Comparison of ENCODE assay signal across 25 cellular contexts in the genomic region with DNA sequence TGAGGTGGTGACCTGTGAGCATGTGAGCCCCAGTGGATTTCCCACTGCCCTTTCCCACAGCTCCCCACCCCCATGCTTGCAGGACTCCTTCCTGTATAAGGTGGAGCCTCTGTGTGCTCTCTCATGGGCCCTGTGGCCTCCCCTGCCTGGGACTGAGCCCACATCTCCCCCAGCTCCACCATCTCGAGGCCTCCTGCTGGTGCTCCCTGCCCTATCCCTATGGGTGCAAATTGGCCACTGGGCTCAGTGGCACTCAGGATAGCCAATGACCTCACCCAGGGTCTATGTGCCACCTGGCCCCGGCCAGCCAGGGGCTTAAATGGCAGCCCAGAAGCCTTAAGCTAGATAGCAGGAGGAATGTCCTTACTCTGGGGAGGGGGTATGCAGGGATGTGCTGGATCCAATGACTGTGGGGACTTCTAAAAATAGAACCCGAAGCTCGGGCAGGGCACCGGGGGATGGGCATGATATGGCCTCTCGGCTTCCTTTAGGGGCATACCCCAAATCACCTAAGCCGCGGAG. TPM values are rescaled to one million over a fixed set of nuclear protein-coding genes. Genes with fewer than 3 reads are reported as not detected.
DNase-seq lines count a peak whose midpoint lies in the region; ATAC-seq, FAIRE-seq and TF ChIP-seq lines count a peak whose summit lies in the region.
"Had no signal": no experiment of that assay in that cellular context is flagged by ENCODE, and none has a peak within 500 bp of the region (broad histone marks: within the 10 kb centered on the region; RNA-seq: fewer than 3 reads in every experiment).

No MANE protein-coding gene starts in this region.

- no peak for TF ChIP-seq CTCF in IMR-90 (conservative IDR thresholded peaks at IDR 0.05; ENCODE audit: low read depth, low read length)
- TF ChIP-seq CTCF in H1 (IDR thresholded peaks at IDR 0.05; ENCODE audit: control extremely low read depth in 1 of 3, insufficient read depth in 1 of 3, low read depth in 1 of 3, low read length in 3 of 3), result no peak

- no peak overlapping the region for H3K18ac ChIP-seq in IMR-90 (ENCODE audit: low read depth, low read length)
- peak overlapping the region; percentile 60; the same call in 1 of the 2 replicates for H3K18ac ChIP-seq in H1 (ENCODE audit: extremely low read depth, low read length)

- no peak for ATAC-seq in IMR-90 (ENCODE audit: low read depth)
- ATAC-seq in activated naive CD4-positive, alpha-beta T cell treated with anti-CD3 and anti-CD28 coated beads, Interleukin-2, amount 50 U/mL, for 72 hours, result no peak

- H3K23me2 ChIP-seq in H1 (ENCODE audit: low read depth, low read length), result no peaks in the 10 kb centered on the region

- FAIRE-seq in H1 (lab: Jason Lieb, UNC), result no peak

- peaks cover 18% of the 10 kb centered on the region for H3K9me1 ChIP-seq in IMR-90 (ENCODE audit: insufficient read depth, low read length)

- no peak overlapping the region for H2AK9ac ChIP-seq in IMR-90 (replicated peaks; ENCODE audit: low read depth, low read length, poor library complexity)

- no peaks in the 10 kb centered on the region for H3K9me3 Mint-ChIP-seq in activated naive CD4-positive, alpha-beta T cell treated with anti-CD3 and anti-CD28 coated beads, Interleukin-2, amount 50 U/mL, for 72 hours
- H3K9me3 Mint-ChIP-seq: activated CD4-positive, alpha-beta T cell treated with anti-CD3 and anti-CD28 coated beads, Interleukin-2, amount 10 ng/mL, durations not matched to agents 7 days and 5 days; CD4-positive, alpha-beta memory T cell; stimulated activated naive CD8-positive, alpha-beta T cell treated with anti-CD3 and anti-CD28 coated beads, Interleukin-15, Interleukin-2, amounts not matched to agents 100 ng/mL and 50 ng/mL, for 24 hours had no signal

- H3K14ac ChIP-seq in IMR-90 (replicated peaks; ENCODE audit: low read depth, low read length) (no peak overlapping the region), H1 (ENCODE audit: insufficient read length) (no peak overlapping the region)

- H4K20me1 ChIP-seq in IMR-90 (ENCODE audit: insufficient read depth, low read length) (no peaks in the 10 kb centered on the region), H1 (replicated peaks in 1 of 2; ENCODE audit: control insufficient read depth in 1 of 2, insufficient read depth in 2 of 2, low read length in 2 of 2) (no peaks in the 10 kb centered on the region)

- no peak overlapping the region; the same call in 2 of the 3 replicates for H2BK15ac ChIP-seq in IMR-90 (ENCODE audit: low read depth, low read length)
- H2BK15ac ChIP-seq in H1 (ENCODE audit: low read length), result 0 out of 2 replicates have a peak overlapping the region, but pooled peaks have one; percentile 61

- no peak overlapping the region for H3K4me2 ChIP-seq in IMR-90 (ENCODE audit: low read depth, low read length)
- H3K4me2 ChIP-seq in H1 (ENCODE audit: insufficient read depth in 1 of 2, low read depth in 2 of 2, low read length in 2 of 2), result no peak overlapping the region

- no peaks in the 10 kb centered on the region for H3K9me3 ChIP-seq in IMR-90 (ENCODE audit: control insufficient read depth, insufficient read depth, low read length)
- no peaks in the 10 kb centered on the region for H3K9me3 ChIP-seq in H1 (ENCODE audit: insufficient read depth in 2 of 2, low read depth in 1 of 2, low read length in 1 of 2)
- H3K9me3 ChIP-seq in muscle layer of colon (ENCODE audit: low read length), result no peaks in the 10 kb centered on the region
- no peaks in the 10 kb centered on the region for H3K9me3 ChIP-seq in stomach smooth muscle (ENCODE audit: control insufficient read depth in 2 of 2, low read length in 2 of 2)

- H2BK5ac ChIP-seq in IMR-90 (ENCODE audit: low read depth, low read length, poor library complexity, severe bottlenecking) (no peak overlapping the region), H1 (ENCODE audit: low read depth, low read length) (no peak overlapping the region)

- H3K36me3 ChIP-seq in IMR-90 (ENCODE audit: control insufficient read depth, insufficient read depth, low read length), result no peaks in the 10 kb centered on the region
- H3K36me3 ChIP-seq in H1 (ENCODE audit: control insufficient read depth in 2 of 4, insufficient read depth in 4 of 4, low read length in 3 of 4), result no peaks in the 10 kb centered on the region
- no peaks in the 10 kb centered on the region for H3K36me3 ChIP-seq in muscle layer of colon (ENCODE audit: insufficient read depth, low read length)
- no peaks in the 10 kb centered on the region for H3K36me3 ChIP-seq in stomach smooth muscle (ENCODE audit: control insufficient read depth in 2 of 2, insufficient read depth in 2 of 2, low read length in 2 of 2)
- H3K36me3 ChIP-seq in H7 (replicated peaks; ENCODE audit: control insufficient read depth, insufficient read depth, low read length), result no peaks in the 10 kb centered on the region

- no peak overlapping the region for H3K9ac ChIP-seq in IMR-90 (ENCODE audit: low read depth, low read length)
- no peak overlapping the region for H3K9ac ChIP-seq in H1 (replicated peaks in 1 of 4; ENCODE audit: extremely low read depth in 1 of 4, low read depth in 3 of 4, low read length in 3 of 4)
- peak overlapping the region; percentile 90 for H3K9ac ChIP-seq in muscle layer of colon (ENCODE audit: low read length)
- peak overlapping the region; percentile 78 to 90 for H3K9ac ChIP-seq in stomach smooth muscle (ENCODE audit: low read length in 2 of 2)

- H4K91ac ChIP-seq in IMR-90 (ENCODE audit: insufficient read depth, low read depth, low read length) (no peak overlapping the region; the same call in 1 of the 2 replicates), H1 (replicated peaks; ENCODE audit: insufficient read length, low read length) (no peak overlapping the region)

- H4K8ac ChIP-seq in IMR-90 (ENCODE audit: low read depth in 2 of 2, low read length in 2 of 2) (no peak overlapping the region), H1 (ENCODE audit: extremely low read depth, insufficient read depth, low read length) (no peak overlapping the region)

- H3K79me2 ChIP-seq in H1 (ENCODE audit: control insufficient read depth in 1 of 2, insufficient read depth in 2 of 2, low read length in 2 of 2), result no peaks in the 10 kb centered on the region

- H4K5ac ChIP-seq in IMR-90 (ENCODE audit: low read depth, low read length) (no peak overlapping the region), H1 (ENCODE audit: insufficient read length, low read depth, low read length) (no peak overlapping the region)

- H3K4me1 ChIP-seq in IMR-90 (ENCODE audit: control insufficient read depth, insufficient read depth, low read length) (peaks cover 42% of the 10 kb centered on the region), H1 (replicated peaks in 1 of 4; ENCODE audit: control insufficient read depth in 3 of 4, insufficient read depth in 4 of 4, low read length in 3 of 4) (peaks cover 3 to 43% (median 27%) of the 10 kb centered on the region in 4 experiments), muscle layer of colon (ENCODE audit: insufficient read depth, low read length) (peaks cover 60% of the 10 kb centered on the region), stomach smooth muscle (ENCODE audit: control insufficient read depth, insufficient read depth, low read length) (peaks cover 80% of the 10 kb centered on the region)

- POLR2A ChIA-PET in IMR-90 (lab: Charles Lee; ENCODE audit: unreplicated experiment) (no interaction called here), H1 (lab: Charles Lee; ENCODE audit: partially characterized antibody) (no interaction called here)

- DNase-seq in IMR-90 (no peak), H1 (ENCODE audit: low read depth in 1 of 2, low spot score in 2 of 2) (no peak), MV-4-11 (lab: John Stamatoyannopoulos, UW) (no peak), ACHN (no peak), H7 (no peak)
- no peak for DNase-seq in activated naive CD4-positive, alpha-beta T cell treated with anti-CD3 and anti-CD28 coated beads, Interleukin-2, amount 50 U/mL, for 72 hours (ENCODE audit: low spot score in 2 of 2)
- DNase-seq: activated CD4-positive, alpha-beta T cell treated with anti-CD3 and anti-CD28 coated beads, Interleukin-2, amount 10 ng/mL, durations not matched to agents 7 days and 5 days; activated CD8-positive, alpha-beta memory T cell treated with anti-CD3 and anti-CD28 coated beads, Interleukin-2, amount 50 U/mL, for 4 hours; activated effector memory CD4-positive, alpha-beta T cell treated with anti-CD3 and anti-CD28 coated beads, Interleukin-2, amount 50 U/mL, for 16 hours; amniotic stem cell; cerebellar nuclear complex; DMS79; hypothalamus; NCI-H1694; NCI-H748 treated with DMSO at 0.1 percent for 48 hours; OCI-M1; SIG-M5; stimulated activated CD4-positive, alpha-beta T cell treated with anti-CD3 and anti-CD28 coated beads, Interleukin-2, amount 100 ng/mL, for 24 hours had no signal

- H3K4me3 ChIP-seq in IMR-90 (ENCODE audit: insufficient read depth, low read depth, low read length) (no peak overlapping the region), H1 (ENCODE audit: extremely low read depth in 1 of 4, insufficient read depth in 2 of 4, low read depth in 3 of 4, low read length in 4 of 4) (no peak overlapping the region), muscle layer of colon (ENCODE audit: low read depth in 1 of 2, low read length in 2 of 2) (peak overlapping the region; percentile 34 to 85), stomach smooth muscle (ENCODE audit: low read length in 2 of 2) (peak overlapping the region; percentile 77 to 87), H7 (ENCODE audit: insufficient read depth, low read depth, low read length) (no peak overlapping the region)

- H3K27ac ChIP-seq in IMR-90 (ENCODE audit: insufficient read depth, low read length) (no peak overlapping the region), H1 (ENCODE audit: low read depth, low read length) (no peak overlapping the region), muscle layer of colon (ENCODE audit: low read depth, low read length) (peak overlapping the region; percentile 90), stomach smooth muscle (ENCODE audit: low read length) (peak overlapping the region; percentile 97)

- no peak for TF ChIP-seq POLR2A in IMR-90 (IDR thresholded peaks at IDR 0.05; ENCODE audit: low read depth, low read length)
- TF ChIP-seq POLR2A in H1 (IDR thresholded peaks at IDR 0.05; ENCODE audit: control extremely low read depth in 1 of 2, low read depth in 2 of 2, low read length in 2 of 2), result no peak

- no peak overlapping the region for H3K56ac ChIP-seq in IMR-90 (ENCODE audit: extremely low read depth, insufficient read depth, low read length)
- H3K56ac ChIP-seq in H1 (replicated peaks; ENCODE audit: insufficient read length, low read depth, low read length), result no peak overlapping the region

- H3K79me1 ChIP-seq in IMR-90 (ENCODE audit: low read depth in 1 of 2, low read length in 2 of 2) (peaks cover 0 to 15% of the 10 kb centered on the region in 2 experiments; a peak in 2 of 4 replicates), H1 (ENCODE audit: low read depth, low read length) (no peaks in the 10 kb centered on the region)

- in situ Hi-C loops in IMR-90 (cut with MboI; ENCODE audit: low sequenced_read_pairs) (no loop called here), ACHN (cut with HindIII; ENCODE audit: low pct_ligation_motif_present, low pct_unique_long_range_greater_than_20kb, low sequenced_read_pairs) (no loop called here)

- intact Hi-C loops in IMR-90 (cut with micrococcal nuclease), result no loop called here

- dilution Hi-C loops in IMR-90 (cut with HindIII; ENCODE audit: low sequenced_read_pairs, unreplicated experiment), result no loop called here

- no TSS peak for BruUV-seq in IMR-90 (replicated peaks; lab: Mats Ljungman, UMichigan)

- peak overlapping the region; percentile 66; the same call in 1 of the 2 replicates for H3K23ac ChIP-seq in IMR-90 (ENCODE audit: low read depth, low read length)
- no peak overlapping the region for H3K23ac ChIP-seq in H1 (ENCODE audit: insufficient read length)

- H3K4ac ChIP-seq in IMR-90 (ENCODE audit: low read depth, low read length) (peak overlapping the region; percentile 96), H1 (replicated peaks; ENCODE audit: insufficient read length, low read depth, low read length) (no peak overlapping the region)

- H2BK120ac ChIP-seq in IMR-90 (ENCODE audit: low read depth, low read length) (no peak overlapping the region), H1 (replicated peaks; ENCODE audit: low read depth, low read length) (no peak overlapping the region)

- CTCF ChIA-PET in IMR-90 (lab: Yijun Ruan, JAX) (no interaction called here), H1 (lab: Charles Lee; ENCODE audit: partially characterized antibody) (interaction anchor here (0.7 to 2.7 kb wide), 4 partner anchors 10 to 25 kb away, joined by 3 to 18 read pairs (median 5); no protein-coding TSS in a partner anchor)

- 0 out of 2 replicates have a peak overlapping the region, but pooled peaks have one; percentile 47 for H2AK5ac ChIP-seq in IMR-90 (ENCODE audit: low read depth, low read length)
- no peak overlapping the region for H2AK5ac ChIP-seq in H1 (ENCODE audit: low read depth, low read length)

- TF ChIP-seq RAD21 in IMR-90 (IDR thresholded peaks at IDR 0.05; ENCODE audit: low read length) (no peak), H1 (IDR thresholded peaks at IDR 0.05 in 1 of 2, conservative IDR thresholded peaks at IDR 0.05 in 1 of 2; ENCODE audit: low read depth in 2 of 2, low read length in 2 of 2) (no peak)

- 100% methylated on average over 1 of the region's 8 CpGs; no CpG with 5 or more reads in 1 of the 2 experiments for WGBS in IMR-90 (ENCODE audit: extremely low coverage in 2 of 2, insufficient read length in 1 of 2), 2 experiments
- 91% methylated on average over 8 of the region's 8 CpGs; no CpG with 5 or more reads in 1 of the 2 experiments for WGBS in H1 (ENCODE audit: extremely low coverage in 1 of 2, insufficient coverage in 1 of 2, insufficient read length in 1 of 2, insufficient replicate concordance in 2 of 2, low coverage in 1 of 2, low lambda C conversion rate in 2 of 2, missing lambda C conversion rate in 1 of 2), 2 experiments

- H2BK20ac ChIP-seq in IMR-90 (ENCODE audit: low read depth, low read length), result peak overlapping the region; percentile 8; the same call in 1 of the 2 replicates
- H2BK20ac ChIP-seq in H1 (ENCODE audit: low read length), result no peak overlapping the region

- H3K36me3 Mint-ChIP-seq in activated naive CD4-positive, alpha-beta T cell treated with anti-CD3 and anti-CD28 coated beads, Interleukin-2, amount 50 U/mL, for 72 hours, result no peaks in the 10 kb centered on the region
- H3K36me3 Mint-ChIP-seq: CD4-positive, alpha-beta memory T cell had no signal

- no peak overlapping the region for H2BK12ac ChIP-seq in H1 (ENCODE audit: low read depth, low read length)

- H3K27ac Mint-ChIP-seq in activated naive CD4-positive, alpha-beta T cell treated with anti-CD3 and anti-CD28 coated beads, Interleukin-2, amount 50 U/mL, for 72 hours, result no peak overlapping the region
- H3K27ac Mint-ChIP-seq: activated CD4-positive, alpha-beta T cell treated with anti-CD3 and anti-CD28 coated beads, Interleukin-2, amount 10 ng/mL, durations not matched to agents 7 days and 5 days; CD4-positive, alpha-beta memory T cell; stimulated activated naive CD8-positive, alpha-beta T cell treated with anti-CD3 and anti-CD28 coated beads, Interleukin-15, Interleukin-2, amounts not matched to agents 100 ng/mL and 50 ng/mL, for 24 hours had no signal

- TF ChIP-seq EP300 in H1 (IDR thresholded peaks at IDR 0.05; ENCODE audit: borderline replicate concordance in 1 of 2, low read depth in 2 of 2, low read length in 2 of 2), result no peak

- H3K27me3 ChIP-seq in IMR-90 (ENCODE audit: control insufficient read depth, insufficient read depth, low read length) (no peaks in the 10 kb centered on the region), H1 (replicated peaks in 1 of 4; ENCODE audit: control insufficient read depth in 3 of 4, extremely low read depth in 1 of 4, insufficient read depth in 3 of 4, low read length in 3 of 4) (no peaks in the 10 kb centered on the region), muscle layer of colon (ENCODE audit: control insufficient read depth in 1 of 2, insufficient read depth in 2 of 2, low read length in 2 of 2) (no peaks in the 10 kb centered on the region), stomach smooth muscle (ENCODE audit: control insufficient read depth in 1 of 2, insufficient read depth in 2 of 2, low read length in 2 of 2) (no peaks in the 10 kb centered on the region), H7 (ENCODE audit: control insufficient read depth, insufficient read depth, low read length) (no peaks in the 10 kb centered on the region)

- peak overlapping the region; percentile 37 for H2AFZ ChIP-seq in IMR-90 (replicated peaks; ENCODE audit: low read length, poor library complexity)
- H2AFZ ChIP-seq in H1 (ENCODE audit: low read length), result no peak overlapping the region

RNA-seq across cellular contexts. Expression of gene LDB3, which starts 2.0 kb away (rescaled TPM):
- 0.28 and 0.36 TPM in 2 replicates for total RNA-seq in IMR-90 (2012; rRNA removed)
- polyA plus RNA-seq in IMR-90 (2012; rRNA removed) (2.6 and 3.2 TPM in 2 replicates), H1 (2011; rRNA removed) (0.17 and 0.20 TPM in 2 replicates)
- polyA plus RNA-seq in IMR-90 (2012; cell fraction: cytosol; rRNA removed), result 1.6 and 1.7 TPM in 2 replicates
- 2.6 and 4.0 TPM in 2 replicates for polyA plus RNA-seq in IMR-90 (2012; cell fraction: nucleus; rRNA removed; ENCODE audit: low replicate concordance)
- 0.40 and 0.43 TPM in 2 replicates for total RNA-seq in H1 (2021; fragmentation: NEBNext Ultra II Directional; extraction: Animal tissue kit (Norgen Biotek cat#: 25700))
- polyA plus RNA-seq in H1 (2011; cell fraction: cytosol; rRNA removed), result 0.28 TPM
- polyA plus RNA-seq in H1 (2011; cell fraction: nucleus; rRNA removed), result 0.20 TPM
- polyA plus RNA-seq in H1 (2012, experiment 1 of 2), result 0.35 to 0.62 TPM (median 0.59 TPM) in 4 replicates
- 0.17 TPM for polyA plus RNA-seq in H1 (2012, experiment 2 of 2)
- 0.55 TPM for polyA plus RNA-seq in H1 (2013, experiment 1 of 2)
- polyA plus RNA-seq in H1 (2013, experiment 2 of 2), result 0.74 TPM
- polyA minus RNA-seq in H1 (2011; rRNA and poly(A)+ RNA removed), result 0.49 and 1.2 TPM in 2 replicates
- polyA minus RNA-seq in H1 (2011; cell fraction: cytosol; rRNA and poly(A)+ RNA removed), result 0.29 TPM
- 1.1 TPM for polyA minus RNA-seq in H1 (2011; cell fraction: nucleus; rRNA and poly(A)+ RNA removed)
- total RNA-seq in H7 (2014; rRNA removed; shearing (Covaris generic)), result 0.03 and 0.30 TPM in 2 replicates
- total RNA-seq in activated naive CD4-positive, alpha-beta T cell treated with anti-CD3 and anti-CD28 coated beads, Interleukin-2, amount 50 U/mL, for 72 hours, result under 1 TPM; 0.05 to 0.16 TPM
- total RNA-seq: T-helper 1 cell treated with Interleukin-12 subunit alpha and Interleukin-12 subunit beta and Interleukin-4 antibody, amounts not matched to agents 30 ng/mL and 1 ng/mL, for 36 hours had no signal
- polyA plus RNA-seq: CD4-positive, alpha-beta memory T cell had no signal

RNA-seq across cellular contexts. Expression of gene OPN4, which starts 16.0 kb away (rescaled TPM):
- total RNA-seq in IMR-90 (2012; rRNA removed), result not detected in 2 replicates
- polyA plus RNA-seq in IMR-90 (2012; rRNA removed), result 0.03 TPM in 1 of 2 replicates, not detected in the other
- not detected in 2 replicates for polyA plus RNA-seq in IMR-90 (2012; cell fraction: cytosol; rRNA removed)
- polyA plus RNA-seq in IMR-90 (2012; cell fraction: nucleus; rRNA removed; ENCODE audit: low replicate concordance), result 0.04 and 0.05 TPM in 2 replicates
- total RNA-seq in H1 (2021; fragmentation: NEBNext Ultra II Directional; extraction: Animal tissue kit (Norgen Biotek cat#: 25700)), result not detected in 2 replicates
- not detected in 2 replicates for polyA plus RNA-seq in H1 (2011; rRNA removed)
- polyA plus RNA-seq in H1 (2011; cell fraction: cytosol; rRNA removed), result not detected
- polyA plus RNA-seq in H1 (2011; cell fraction: nucleus; rRNA removed), result not detected
- polyA plus RNA-seq in H1 (2012, experiment 1 of 2), result not detected in 4 replicates
- polyA plus RNA-seq in H1 (2012, experiment 2 of 2), result not detected
- polyA plus RNA-seq in H1 (2013, experiment 1 of 2), result not detected
- not detected for polyA plus RNA-seq in H1 (2013, experiment 2 of 2)
- polyA minus RNA-seq in H1 (2011; rRNA and poly(A)+ RNA removed), result not detected in 2 replicates
- polyA minus RNA-seq in H1 (2011; cell fraction: cytosol; rRNA and poly(A)+ RNA removed), result not detected
- not detected for polyA minus RNA-seq in H1 (2011; cell fraction: nucleus; rRNA and poly(A)+ RNA removed)
- not detected in 2 replicates for total RNA-seq in H7 (2014; rRNA removed; shearing (Covaris generic))
- not detected for total RNA-seq in activated naive CD4-positive, alpha-beta T cell treated with anti-CD3 and anti-CD28 coated beads, Interleukin-2, amount 50 U/mL, for 72 hours
- total RNA-seq: activated CD4-positive, alpha-beta T cell treated with anti-CD3 and anti-CD28 coated beads, Interleukin-2, amount 10 ng/mL, durations not matched to agents 7 days and 5 days; CD4-positive, alpha-beta memory T cell; kidney epithelial cell; T-helper 1 cell treated with Interleukin-12 subunit alpha and Interleukin-12 subunit beta and Interleukin-4 antibody, amounts not matched to agents 30 ng/mL and 1 ng/mL, for 36 hours had no signal
- polyA plus RNA-seq: AG04450; CD4-positive, alpha-beta memory T cell had no signal

Comparison
In these comparisons a context has a peak if more than half of its experiments do, and no peak if none do; other contexts are left out.
1. H3K27ac ChIP-seq: peak in muscle layer of colon (single experiment) and stomach smooth muscle (single experiment); none in IMR-90 (single experiment) and H1 (single experiment).
2. H3K4me3 ChIP-seq: peak in muscle layer of colon (2 of 2) and stomach smooth muscle (2 of 2); none in IMR-90 (single experiment), H1 (0 of 4) and H7 (single experiment).
3. H3K9ac ChIP-seq: peak in muscle layer of colon (single experiment) and stomach smooth muscle (2 of 2); none in IMR-90 (single experiment) and H1 (0 of 4).